8 cellular contexts compared by ENCODE assay signal in genomic region chr15:30953731-30954378, GRCh38. TPM values are rescaled to one million over a fixed set of nuclear protein-coding genes. Genes with fewer than 3 reads are reported as not detected.
DNase-seq lines count a peak whose midpoint lies in the region; ATAC-seq and TF ChIP-seq lines count a peak whose summit lies in the region.

No MANE protein-coding gene starts in this region.

- peak overlapping the region; percentile 91 for H3K27ac ChIP-seq in AG04450 (ENCODE audit: low read depth, low read length)

- CTCF ChIA-PET in AG04450 (lab: Charles Lee) = interaction anchor here (0.6 to 1.7 kb wide), 3 partner anchors 174 to 535 kb away, joined by 3 to 7 read pairs (median 4); no protein-coding TSS in a partner anchor

- H3K27me3 Mint-ChIP-seq in activated naive CD8-positive, alpha-beta T cell treated with anti-CD3 and anti-CD28 coated beads, Interleukin-2, amount 50 U/mL, for 24 hours = no peaks in the 10 kb centered on the region

- no peaks in the 10 kb centered on the region; the same call in 1 of the 2 replicates for H3K9me3 ChIP-seq in AG04450 (ENCODE audit: control insufficient read depth, insufficient read depth, low read length)

- peak overlapping the region; percentile 27 for H3K27ac Mint-ChIP-seq in activated naive CD8-positive, alpha-beta T cell treated with anti-CD3 and anti-CD28 coated beads, Interleukin-2, amount 50 U/mL, for 24 hours

- ATAC-seq in activated naive CD8-positive, alpha-beta T cell treated with anti-CD3 and anti-CD28 coated beads, Interleukin-2, amount 50 U/mL, for 24 hours = no peak

- no peak overlapping the region for H3K4me3 ChIP-seq in AG04450 (ENCODE audit: low read depth, low read length)

- H3K9me3 Mint-ChIP-seq in activated naive CD8-positive, alpha-beta T cell treated with anti-CD3 and anti-CD28 coated beads, Interleukin-2, amount 50 U/mL, for 24 hours = no peaks in the 10 kb centered on the region

- no peak for TF ChIP-seq CTCF in AG04450 (IDR thresholded peaks at IDR 0.05; ENCODE audit: low read depth, low read length)

- peak; percentile 74 for DNase-seq in AG04450 (ENCODE audit: low read depth, low spot score)
- peak; percentile 76 for DNase-seq in HS-27A (ENCODE audit: low read depth)
- no peak for DNase-seq in activated naive CD8-positive, alpha-beta T cell treated with anti-CD3 and anti-CD28 coated beads, Interleukin-2, amount 50 U/mL, for 24 hours
- peak; percentile 94 for DNase-seq in kidney tubule cell (ENCODE audit: low spot score)
- no peak for DNase-seq in COR-L47 (lab: John Stamatoyannopoulos, UW)
- no peak for DNase-seq in NCI-H524 treated with DMSO at 0.1 percent for 48 hours (lab: John Stamatoyannopoulos, UW)
- DNase-seq in NCI-H526 treated with DMSO at 0.1 percent for 48 hours (lab: John Stamatoyannopoulos, UW) = no peak
- no peak for DNase-seq in NCI-H1436 treated with DMSO at 0.1 percent for 48 hours (lab: John Stamatoyannopoulos, UW)

- H3K27me3 ChIP-seq in AG04450 (ENCODE audit: control insufficient read depth, insufficient read depth, low read length) = no peaks in the 10 kb centered on the region

- POLR2A ChIA-PET in AG04450 (lab: Yijun Ruan, JAX) = interaction anchor here (2.0 kb wide), 1 partner anchor 38 kb away, joined by 8 read pairs; the partner anchor contains the start of gene MTMR10

- H3K4me3 Mint-ChIP-seq in activated naive CD8-positive, alpha-beta T cell treated with anti-CD3 and anti-CD28 coated beads, Interleukin-2, amount 50 U/mL, for 24 hours = no peak overlapping the region

- H3K4me1 Mint-ChIP-seq in activated naive CD8-positive, alpha-beta T cell treated with anti-CD3 and anti-CD28 coated beads, Interleukin-2, amount 50 U/mL, for 24 hours = peaks cover 12% of the 10 kb centered on the region

- peaks cover 55% of the 10 kb centered on the region for H3K36me3 Mint-ChIP-seq in activated naive CD8-positive, alpha-beta T cell treated with anti-CD3 and anti-CD28 coated beads, Interleukin-2, amount 50 U/mL, for 24 hours (ENCODE audit: low read depth)

RNA-seq across cellular contexts. Expression of gene MTMR10, which starts 37.6 kb away (rescaled TPM):
- 12.9 and 17.7 TPM in 2 replicates for polyA plus RNA-seq in AG04450 (2011; rRNA removed)
- polyA minus RNA-seq in AG04450 (2011; rRNA and poly(A)+ RNA removed) = 9.4 and 16.3 TPM in 2 replicates

RNA-seq across cellular contexts. Expression of gene FAN1, which starts 50.1 kb away (rescaled TPM):
- 10.3 and 11.8 TPM in 2 replicates for polyA plus RNA-seq in AG04450 (2011; rRNA removed)
- 7.7 and 11.5 TPM in 2 replicates for polyA minus RNA-seq in AG04450 (2011; rRNA and poly(A)+ RNA removed)

Comparison
In these comparisons a context has a peak if more than half of its experiments do, and no peak if none do; other contexts are left out.
1. DNase-seq: peak in AG04450 (single experiment), HS-27A (single experiment) and kidney tubule cell (single experiment); none in activated naive CD8-positive, alpha-beta T cell treated with anti-CD3 and anti-CD28 coated beads, Interleukin-2, amount 50 U/mL, for 24 hours (single experiment), COR-L47 (single experiment), NCI-H524 treated with DMSO at 0.1 percent for 48 hours (single experiment), NCI-H526 treated with DMSO at 0.1 percent for 48 hours (single experiment) and NCI-H1436 treated with DMSO at 0.1 percent for 48 hours (single experiment).